ENCODE assay signal across 12 cellular contexts in genomic region chr1:68141079-68141800, GRCh38.
A peak's percentile ranks its signal among the peaks of the same experiment; 100 is the strongest.
DNase-seq lines count a peak whose midpoint lies in the region; TF ChIP-seq lines count a peak whose summit lies in the region.
"Had no signal": no experiment of that assay in that cellular context is flagged by ENCODE, and none has a peak within 500 bp of the region (broad histone marks: within the 10 kb centered on the region; RNA-seq: fewer than 3 reads in every experiment).

No MANE protein-coding gene starts in this region.

- peaks cover 38% of the 10 kb centered on the region for H3K4me1 Mint-ChIP-seq in mesothelial cell of epicardium
- H3K4me1 Mint-ChIP-seq: memory B cell had no signal

- DNase-seq in NT2/D1 (ENCODE audit: low read depth, low spot score) (peak; percentile 38), fibroblast of gingiva (ENCODE audit: low read depth) (peak; percentile 53), mesothelial cell of epicardium (ENCODE audit: low spot score in 2 of 2, unreplicated experiment in 2 of 2) (peak in 1 of 2 experiments; percentile 42), tibial artery (no peak), 8988T (no peak), osteoblast (ENCODE audit: insufficient read length, low spot score, missing footprints) (no peak), NAMALWA (ENCODE audit: low spot score) (no peak)
- no peak for DNase-seq in effector CD4-positive, alpha-beta T cell
- DNase-seq: colonic mucosa; NCI-H524; stimulated activated CD4-positive, alpha-beta T cell treated with anti-CD3 and anti-CD28 coated beads, Interleukin-4, amount 100 ng/mL, for 1 hour had no signal

- H3K27ac ChIP-seq in tibial artery = peak overlapping the region; percentile 21 to 52
- H3K27ac ChIP-seq in osteoblast (ENCODE audit: low read depth, low read length) = no peak overlapping the region
- H3K27ac ChIP-seq: colonic mucosa had no signal

- no peaks in the 10 kb centered on the region for H4K20me1 ChIP-seq in osteoblast (ENCODE audit: insufficient read depth, low read length)

- TF ChIP-seq CTCF in mesothelial cell of epicardium (IDR thresholded peaks at IDR 0.05; ENCODE audit: unreplicated experiment) (no peak), tibial artery (IDR thresholded peaks at IDR 0.05) (no peak), osteoblast (IDR thresholded peaks at IDR 0.05; ENCODE audit: extremely low read depth, low read depth, low read length) (no peak)

- no peaks in the 10 kb centered on the region for H3K9me3 ChIP-seq in NT2/D1 (ENCODE audit: insufficient read depth, low read length)
- no peaks in the 10 kb centered on the region for H3K9me3 ChIP-seq in tibial artery
- no peaks in the 10 kb centered on the region for H3K9me3 ChIP-seq in osteoblast (ENCODE audit: low read depth, low read length)
- H3K9me3 ChIP-seq: colonic mucosa had no signal

- H3K4me2 ChIP-seq in osteoblast (ENCODE audit: insufficient read depth, low read length) = no peak overlapping the region

- no peak overlapping the region for H2AFZ ChIP-seq in osteoblast (ENCODE audit: low read length)

- H3K4me1 ChIP-seq in NT2/D1 (ENCODE audit: insufficient read depth, insufficient read length) (peaks cover 12% of the 10 kb centered on the region), tibial artery (peaks cover 0 to 22% (median 9%) of the 10 kb centered on the region in 4 donors), osteoblast (ENCODE audit: insufficient read depth, low read length) (peaks cover 5% of the 10 kb centered on the region)
- H3K4me1 ChIP-seq: colonic mucosa had no signal

- peaks cover 34% of the 10 kb centered on the region for H3K36me3 Mint-ChIP-seq in mesothelial cell of epicardium
- H3K36me3 Mint-ChIP-seq: memory B cell had no signal

- H3K27me3 ChIP-seq in NT2/D1 (ENCODE audit: insufficient read depth, insufficient read length) (no peaks in the 10 kb centered on the region), tibial artery (no peaks in the 10 kb centered on the region), osteoblast (ENCODE audit: insufficient read depth, low read length) (no peaks in the 10 kb centered on the region)
- H3K27me3 ChIP-seq: colonic mucosa had no signal

- intact Hi-C loops in tibial artery (cut with DNase I; ENCODE audit: low total_unique reads) = no loop called here

- peak overlapping the region; percentile 97 for H3K27ac Mint-ChIP-seq in mesothelial cell of epicardium
- H3K27ac Mint-ChIP-seq: memory B cell had no signal

- no peak overlapping the region for H3K4me3 ChIP-seq in NT2/D1 (ENCODE audit: insufficient read length, low read depth)
- no peak overlapping the region for H3K4me3 ChIP-seq in tibial artery
- no peak overlapping the region for H3K4me3 ChIP-seq in osteoblast (ENCODE audit: insufficient read depth, low read length)
- H3K4me3 ChIP-seq: colonic mucosa had no signal

- no peaks in the 10 kb centered on the region for H3K79me2 ChIP-seq in osteoblast (ENCODE audit: insufficient read depth, low read length)

- no peaks in the 10 kb centered on the region for H3K27me3 Mint-ChIP-seq in mesothelial cell of epicardium (ENCODE audit: low read depth)

- H3K4me3 Mint-ChIP-seq in mesothelial cell of epicardium = peak overlapping the region; percentile 3
- H3K4me3 Mint-ChIP-seq: memory B cell had no signal

- H3K9me3 Mint-ChIP-seq in mesothelial cell of epicardium = no peaks in the 10 kb centered on the region
- H3K9me3 Mint-ChIP-seq: memory B cell had no signal

- no peak overlapping the region for H3K9ac ChIP-seq in NT2/D1 (ENCODE audit: insufficient read length, low read depth)

- H3K36me3 ChIP-seq in NT2/D1 (ENCODE audit: insufficient read depth, insufficient read length, low read length) (peaks cover 90% of the 10 kb centered on the region), tibial artery (peaks cover 19 to 28% (median 19%) of the 10 kb centered on the region in 3 donors), osteoblast (ENCODE audit: insufficient read depth, low read length) (peaks cover 30% of the 10 kb centered on the region)
- H3K36me3 ChIP-seq: colonic mucosa had no signal

Comparison
In these comparisons a context has a peak if more than half of its experiments do, and no peak if none do; other contexts are left out.
1. DNase-seq: peak in NT2/D1 (single experiment) and fibroblast of gingiva (single experiment); none in tibial artery (0 of 2), effector CD4-positive, alpha-beta T cell (single experiment), 8988T (single experiment), osteoblast (single experiment) and NAMALWA (single experiment).